Comparison of ENCODE assay signal across 25 cellular contexts in the genomic region with DNA sequence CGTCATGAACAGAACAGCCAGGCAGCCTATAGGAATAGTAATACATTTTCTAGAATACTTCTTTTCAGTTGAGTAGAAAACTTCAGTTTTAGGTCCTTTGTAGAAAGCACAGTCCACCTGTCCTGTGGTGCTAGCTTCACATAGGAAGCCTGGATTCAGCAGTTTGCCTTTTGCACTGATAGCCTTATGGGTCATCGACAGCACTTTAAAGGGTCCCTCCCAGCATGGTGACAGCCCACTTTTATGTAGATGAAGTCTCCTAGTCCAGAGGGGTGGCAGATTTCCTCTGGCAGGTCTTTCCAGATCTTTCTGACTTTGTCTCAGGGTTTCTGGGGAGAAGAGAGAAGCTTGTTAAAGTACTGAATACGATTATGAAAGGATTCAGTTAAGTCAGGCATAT.
"Had no signal": no experiment of that assay in that cellular context is flagged by ENCODE, and none has a peak within 500 bp of the region (broad histone marks: within the 10 kb centered on the region; RNA-seq: fewer than 3 reads in every experiment).

No MANE protein-coding gene starts in this region.

- ATAC-seq: esophagus mucosa; foreskin keratinocyte; gastroesophageal sphincter; heart left ventricle; left cardiac atrium; left lung; naive thymus-derived CD4-positive, alpha-beta T cell; psoas muscle; right cardiac atrium; stimulated activated effector memory CD8-positive, alpha-beta T cell treated with anti-CD3 and anti-CD28 coated beads, Interleukin-12 subunit alpha, Interleukin-12 subunit beta, amount 100 ng/mL, for 72 hours had no signal

- H3K36me3 ChIP-seq: gastroesophageal sphincter, heart left ventricle, sigmoid colon, thyroid gland had no signal

- H3K36me3 Mint-ChIP-seq: stimulated activated effector memory CD8-positive, alpha-beta T cell treated with anti-CD3 and anti-CD28 coated beads, Interleukin-12 subunit alpha, Interleukin-12 subunit beta, amount 100 ng/mL, for 72 hours had no signal

- H3K4me3 Mint-ChIP-seq: naive thymus-derived CD4-positive, alpha-beta T cell; nephron; stimulated activated effector memory CD8-positive, alpha-beta T cell treated with anti-CD3 and anti-CD28 coated beads, Interleukin-12 subunit alpha, Interleukin-12 subunit beta, amount 100 ng/mL, for 72 hours had no signal

- H3K27ac Mint-ChIP-seq: naive thymus-derived CD4-positive, alpha-beta T cell; nephron; stimulated activated effector memory CD8-positive, alpha-beta T cell treated with anti-CD3 and anti-CD28 coated beads, Interleukin-12 subunit alpha, Interleukin-12 subunit beta, amount 100 ng/mL, for 72 hours had no signal

- H3K27ac ChIP-seq: dorsolateral prefrontal cortex, epithelial cell of prostate, foreskin keratinocyte, gastroesophageal sphincter, heart left ventricle, hepatocyte, left lung, psoas muscle, sigmoid colon, stomach, thyroid gland had no signal

- H3K4me1 ChIP-seq: foreskin keratinocyte, gastroesophageal sphincter, heart left ventricle, left lung, psoas muscle, sigmoid colon, stomach, thyroid gland had no signal

- H3K4me3 ChIP-seq: dorsolateral prefrontal cortex, gastroesophageal sphincter, heart left ventricle, hepatocyte, left lung, psoas muscle, sigmoid colon, stomach, thyroid gland had no signal

- H3K27me3 ChIP-seq: dorsolateral prefrontal cortex, foreskin keratinocyte, gastroesophageal sphincter, heart left ventricle, hepatocyte, left lung, sigmoid colon, stomach, thyroid gland had no signal

- H3K27me3 Mint-ChIP-seq: naive thymus-derived CD4-positive, alpha-beta T cell had no signal

- DNase-seq: dorsolateral prefrontal cortex; effector CD4-positive, alpha-beta T cell; foreskin keratinocyte; heart left ventricle; left cardiac atrium; left lung; mesenchymal stem cell; midbrain; naive thymus-derived CD4-positive, alpha-beta T cell; nucleus accumbens; psoas muscle; right cardiac atrium; sigmoid colon; stimulated activated CD4-positive, alpha-beta T cell treated with anti-CD3 and anti-CD28 coated beads, Interleukin-2, amount 100 ng/mL, for 24 hours; stimulated activated CD4-positive, alpha-beta T cell treated with anti-CD3 and anti-CD28 coated beads, Interleukin-4, amount 100 ng/mL, for 24 hours; stimulated activated naive CD4-positive, alpha-beta T cell treated with Interleukin-2 at 50 U/mL for 16 hours; stomach; thyroid gland; trophoblast cell had no signal

- H3K9me3 ChIP-seq: thyroid gland had no signal

- H3K4me1 Mint-ChIP-seq: naive thymus-derived CD4-positive, alpha-beta T cell; nephron; stimulated activated effector memory CD8-positive, alpha-beta T cell treated with anti-CD3 and anti-CD28 coated beads, Interleukin-12 subunit alpha, Interleukin-12 subunit beta, amount 100 ng/mL, for 72 hours had no signal
